ENCODE assay signal across 9 cellular contexts in genomic region chr10:124693396-124693795, GRCh38. TPM values are rescaled to one million over a fixed set of nuclear protein-coding genes. Genes with fewer than 3 reads are reported as not detected.
A peak's percentile ranks its signal among the peaks of the same experiment; 100 is the strongest.
DNase-seq lines count a peak whose midpoint lies in the region; ATAC-seq and TF ChIP-seq lines count a peak whose summit lies in the region.
"Had no signal": no experiment of that assay in that cellular context is flagged by ENCODE, and none has a peak within 500 bp of the region (broad histone marks: within the 10 kb centered on the region; RNA-seq: fewer than 3 reads in every experiment).

No MANE protein-coding gene starts in this region.

- H3K9me3 ChIP-seq in right cardiac atrium (ENCODE audit: control insufficient read depth, low read length) (no peaks in the 10 kb centered on the region), prostate gland (no peaks in the 10 kb centered on the region)

- peak overlapping the region; percentile 98 for H3K27ac Mint-ChIP-seq in activated CD8-positive, alpha-beta memory T cell treated with anti-CD3 and anti-CD28 coated beads, Interleukin-2, amount 10 ng/mL, durations not matched to agents 7 days and 5 days

- H3K4me1 Mint-ChIP-seq in activated CD8-positive, alpha-beta memory T cell treated with anti-CD3 and anti-CD28 coated beads, Interleukin-2, amount 10 ng/mL, durations not matched to agents 7 days and 5 days, result peaks cover 92% of the 10 kb centered on the region

- no peaks in the 10 kb centered on the region for H3K9me3 Mint-ChIP-seq in activated CD8-positive, alpha-beta memory T cell treated with anti-CD3 and anti-CD28 coated beads, Interleukin-2, amount 10 ng/mL, durations not matched to agents 7 days and 5 days (ENCODE audit: low read depth)

- TF ChIP-seq POLR2A in prostate gland (IDR thresholded peaks at IDR 0.05), result no peak

- peaks cover 39% of the 10 kb centered on the region for H3K36me3 Mint-ChIP-seq in activated CD8-positive, alpha-beta memory T cell treated with anti-CD3 and anti-CD28 coated beads, Interleukin-2, amount 10 ng/mL, durations not matched to agents 7 days and 5 days

- H3K4me1 ChIP-seq in right cardiac atrium (ENCODE audit: control insufficient read depth, insufficient read depth, low read length) (peaks cover 38% of the 10 kb centered on the region), prostate gland (replicated peaks) (no peaks in the 10 kb centered on the region)

- H3K27me3 ChIP-seq in right cardiac atrium (ENCODE audit: control insufficient read depth, insufficient read depth), result no peaks in the 10 kb centered on the region
- no peaks in the 10 kb centered on the region for H3K27me3 ChIP-seq in prostate gland (replicated peaks; ENCODE audit: insufficient read depth)

- H3K4me3 Mint-ChIP-seq in activated CD8-positive, alpha-beta memory T cell treated with anti-CD3 and anti-CD28 coated beads, Interleukin-2, amount 10 ng/mL, durations not matched to agents 7 days and 5 days, result peak overlapping the region; percentile 62

- CTCF ChIA-PET in activated CD8-positive, alpha-beta memory T cell treated with anti-CD3 and anti-CD28 coated beads, Interleukin-2, amount 10 ng/mL, durations not matched to agents 7 days and 5 days (lab: Charles Lee), result interaction anchor here (0.7 to 8.0 kb wide), 3 partner anchors 26 to 45 kb away, joined by 4 to 106 read pairs (median 12); no protein-coding TSS in a partner anchor

- H3K27ac ChIP-seq in right cardiac atrium (ENCODE audit: low read length) (peak overlapping the region; percentile 68), temporal lobe (ENCODE audit: low read depth, low read length) (peak overlapping the region; percentile 93), prostate gland (no peak overlapping the region)

- no peak for DNase-seq in activated CD8-positive, alpha-beta memory T cell treated with anti-CD3 and anti-CD28 coated beads, Interleukin-2, amount 10 ng/mL, durations not matched to agents 7 days and 5 days
- DNase-seq in activated CD8-positive, alpha-beta memory T cell treated with anti-CD3 and anti-CD28 coated beads, Interleukin-2, amount 50 U/mL, for 4 hours, result no peak
- DNase-seq in SK-N-DZ (ENCODE audit: low spot score) (peak; percentile 23), right cardiac atrium (peak in 2 of 3 donors; percentile 46 to 54), SW480 (ENCODE audit: low spot score) (no peak), D341Med (ENCODE audit: low spot score) (no peak), prostate gland (ENCODE audit: low spot score) (no peak)
- DNase-seq: glutamatergic neuron had no signal

- H3K27me3 Mint-ChIP-seq in activated CD8-positive, alpha-beta memory T cell treated with anti-CD3 and anti-CD28 coated beads, Interleukin-2, amount 10 ng/mL, durations not matched to agents 7 days and 5 days, result no peaks in the 10 kb centered on the region

- WGBS in right cardiac atrium, result 56% methylated on average over 13 of the region's 13 CpGs
- WGBS in prostate gland, result 58% methylated on average over 13 of the region's 13 CpGs

- H3K36me3 ChIP-seq in prostate gland, result no peaks in the 10 kb centered on the region

- no peak for ATAC-seq in activated CD8-positive, alpha-beta memory T cell treated with anti-CD3 and anti-CD28 coated beads, Interleukin-2, amount 10 ng/mL, durations not matched to agents 7 days and 5 days
- ATAC-seq in right cardiac atrium, result peak; percentile 29 to 43

- intact Hi-C loops in right cardiac atrium (cut with DNase I), result no loop called here
- intact Hi-C loops in prostate gland (cut with DNase I), result no loop called here

- H3K4me3 ChIP-seq in right cardiac atrium (ENCODE audit: low read length), result no peak overlapping the region
- H3K4me3 ChIP-seq in prostate gland, result no peak overlapping the region

- no peak for TF ChIP-seq CTCF in prostate gland (IDR thresholded peaks at IDR 0.05)

RNA-seq across cellular contexts. Expression of gene FAM53B, which starts 50.8 kb away (rescaled TPM):
- 10 to 100 TPM; 33.5 to 45.5 TPM for total RNA-seq in activated CD8-positive, alpha-beta memory T cell treated with anti-CD3 and anti-CD28 coated beads, Interleukin-2, amount 10 ng/mL, durations not matched to agents 7 days and 5 days
- polyA plus RNA-seq in SK-N-DZ (2014; cell fraction: cytosol; rRNA removed), result 17.1 and 21.9 TPM in 2 replicates
- 15.9 and 19.3 TPM in 2 replicates for polyA plus RNA-seq in SK-N-DZ (2014; cell fraction: nucleus; rRNA removed)
- total RNA-seq in right cardiac atrium (10 to 100 TPM; 34.6 to 58.3 (median 49.8) TPM), temporal lobe (17.0 TPM), prostate gland (100 to 1,000 TPM in 1 of 2 donors, 10 to 100 TPM in 1; 28.9 to 101 TPM)
- polyA plus RNA-seq in right cardiac atrium, result 39.5 TPM

Comparison
In these comparisons a context has a peak if more than half of its experiments do, and no peak if none do; other contexts are left out.
1. DNase-seq: peak in SK-N-DZ (single experiment) and right cardiac atrium (2 of 3); none in activated CD8-positive, alpha-beta memory T cell treated with anti-CD3 and anti-CD28 coated beads, Interleukin-2, amount 10 ng/mL, durations not matched to agents 7 days and 5 days (single experiment), activated CD8-positive, alpha-beta memory T cell treated with anti-CD3 and anti-CD28 coated beads, Interleukin-2, amount 50 U/mL, for 4 hours (single experiment), SW480 (single experiment), D341Med (single experiment) and prostate gland (single experiment).
2. H3K27ac ChIP-seq: peak in right cardiac atrium (single experiment) and temporal lobe (single experiment); none in prostate gland (0 of 2).